In genomic region chrX:101415180-101416130, GRCh38 we compare ENCODE assay signal across 8 cellular contexts. TPM values are rescaled to one million over a fixed set of nuclear protein-coding genes. Genes with fewer than 3 reads are reported as not detected.
DNase-seq lines count a peak whose midpoint lies in the region; ATAC-seq and TF ChIP-seq lines count a peak whose summit lies in the region.

No MANE protein-coding gene starts in this region.

- POLR2A ChIA-PET in CD4-positive, alpha-beta T cell (lab: Charles Lee), result interaction anchor here (3.5 kb wide), 1 partner anchor 25 kb away, joined by 12 read pairs; the partner anchor contains the start of gene RPL36A

- no peaks in the 10 kb centered on the region for H3K9me3 Mint-ChIP-seq in CD4-positive, alpha-beta T cell
- H3K9me3 Mint-ChIP-seq in activated CD8-positive, alpha-beta memory T cell treated with anti-CD3 and anti-CD28 coated beads, Interleukin-2, amount 10 ng/mL, durations not matched to agents 7 days and 5 days (ENCODE audit: low read depth), result no peaks in the 10 kb centered on the region

- no peaks in the 10 kb centered on the region for H3K9me3 ChIP-seq in CD4-positive, alpha-beta T cell (ENCODE audit: control insufficient read depth, low read length)
- H3K9me3 ChIP-seq in neutrophil, result no peaks in the 10 kb centered on the region

- DNase-seq in CD4-positive, alpha-beta T cell, result peak in 1 of 10 experiments; percentile 11
- DNase-seq in NCI-H2171 (lab: John Stamatoyannopoulos, UW) (peak; percentile 15), fibroblast of the aortic adventitia (ENCODE audit: low read depth) (peak; percentile 92)
- peak; percentile 42 for DNase-seq in activated CD8-positive, alpha-beta memory T cell treated with anti-CD3 and anti-CD28 coated beads, Interleukin-2, amount 10 ng/mL, durations not matched to agents 7 days and 5 days
- DNase-seq in effector CD8-positive, alpha-beta T cell (lab: John Stamatoyannopoulos, UW), result no peak

- no peaks in the 10 kb centered on the region for H3K27me3 Mint-ChIP-seq in CD4-positive, alpha-beta T cell
- H3K27me3 Mint-ChIP-seq in activated CD8-positive, alpha-beta memory T cell treated with anti-CD3 and anti-CD28 coated beads, Interleukin-2, amount 10 ng/mL, durations not matched to agents 7 days and 5 days, result no peaks in the 10 kb centered on the region

- H3K36me3 ChIP-seq in neutrophil, result peaks cover 17% of the 10 kb centered on the region

- peak overlapping the region; percentile 80 for H3K27ac Mint-ChIP-seq in CD4-positive, alpha-beta T cell
- peak overlapping the region; percentile 61 for H3K27ac Mint-ChIP-seq in activated CD8-positive, alpha-beta memory T cell treated with anti-CD3 and anti-CD28 coated beads, Interleukin-2, amount 10 ng/mL, durations not matched to agents 7 days and 5 days

- peak overlapping the region; percentile 84 for H3K4me3 Mint-ChIP-seq in CD4-positive, alpha-beta T cell
- no peak overlapping the region for H3K4me3 Mint-ChIP-seq in activated CD8-positive, alpha-beta memory T cell treated with anti-CD3 and anti-CD28 coated beads, Interleukin-2, amount 10 ng/mL, durations not matched to agents 7 days and 5 days

- no peaks in the 10 kb centered on the region for H3K27me3 ChIP-seq in CD4-positive, alpha-beta T cell (ENCODE audit: control insufficient read depth, insufficient read depth, low read length)
- H3K27me3 ChIP-seq in neutrophil, result no peaks in the 10 kb centered on the region

- H3K4me1 Mint-ChIP-seq in CD4-positive, alpha-beta T cell (ENCODE audit: low read depth), result peaks cover 65% of the 10 kb centered on the region
- peaks cover 51% of the 10 kb centered on the region for H3K4me1 Mint-ChIP-seq in activated CD8-positive, alpha-beta memory T cell treated with anti-CD3 and anti-CD28 coated beads, Interleukin-2, amount 10 ng/mL, durations not matched to agents 7 days and 5 days

- TF ChIP-seq CTCF in CD4-positive, alpha-beta T cell (IDR thresholded peaks at IDR 0.05), result peak; percentile 64
- TF ChIP-seq CTCF in fibroblast of the aortic adventitia (IDR thresholded peaks at IDR 0.05; ENCODE audit: insufficient read depth, low read length) (peak; percentile 85), neutrophil (IDR thresholded peaks at IDR 0.05) (peak; percentile 66)

- H3K4me3 ChIP-seq in fibroblast of the aortic adventitia (ENCODE audit: low read depth, low read length), result no peak overlapping the region
- H3K4me3 ChIP-seq in neutrophil (ENCODE audit: low read depth in 1 of 2, low read length in 1 of 2), result no peak overlapping the region

- peak; percentile 81 for ATAC-seq in CD4-positive, alpha-beta T cell (ENCODE audit: poor library complexity)
- ATAC-seq in GM18868 (IDR thresholded peaks at IDR 0.05; ENCODE audit: unreplicated experiment) (peak; percentile 64), HG03097 (IDR thresholded peaks at IDR 0.05; ENCODE audit: low FRiP score, unreplicated experiment) (peak; percentile 58)
- peak; percentile 60 for ATAC-seq in activated CD8-positive, alpha-beta memory T cell treated with anti-CD3 and anti-CD28 coated beads, Interleukin-2, amount 10 ng/mL, durations not matched to agents 7 days and 5 days

- peak overlapping the region; percentile 21 for H3K27ac ChIP-seq in CD4-positive, alpha-beta T cell (ENCODE audit: low read depth, low read length)
- peak overlapping the region; percentile 47 for H3K27ac ChIP-seq in neutrophil

- peaks cover 13 to 17% of the 10 kb centered on the region in 2 experiments for H3K4me1 ChIP-seq in neutrophil (ENCODE audit: control insufficient read depth in 1 of 2, insufficient read depth in 1 of 2, low read depth in 1 of 2, low read length in 1 of 2)

- intact Hi-C loops in CD4-positive, alpha-beta T cell (cut with DNase I, micrococcal nuclease), result loop anchor here (2.0 to 10.0 kb wide), 9 partner anchors 68 to 1447 kb away; partner anchors contain the start of genes ZMAT1 (in 2 of the 2), GPRASP1 (in 1 of the 2) and TIMM8A (in 1 of the 2)

- CTCF ChIA-PET in CD4-positive, alpha-beta T cell (lab: Charles Lee), result interaction anchor here (0.9 to 2.9 kb wide), 2 partner anchors 14 to 25 kb away, joined by 3 to 12 read pairs; partner anchors contain the start of gene RPL36A
- CTCF ChIA-PET in activated CD8-positive, alpha-beta memory T cell treated with anti-CD3 and anti-CD28 coated beads, Interleukin-2, amount 10 ng/mL, durations not matched to agents 7 days and 5 days (lab: Charles Lee), result interaction anchor here (0.6 to 1.9 kb wide), 6 partner anchors 25 to 388 kb away, joined by 3 to 4 read pairs (median 3); partner anchors contain the start of genes ARMCX6 and RPL36A

- peaks cover 45% of the 10 kb centered on the region for H3K36me3 Mint-ChIP-seq in CD4-positive, alpha-beta T cell (ENCODE audit: low read depth)
- H3K36me3 Mint-ChIP-seq in activated CD8-positive, alpha-beta memory T cell treated with anti-CD3 and anti-CD28 coated beads, Interleukin-2, amount 10 ng/mL, durations not matched to agents 7 days and 5 days, result peaks cover 25% of the 10 kb centered on the region

RNA-seq across cellular contexts. Expression of gene HNRNPH2, which starts 7.4 kb away (rescaled TPM):
- 10 to 100 TPM; 50.9 to 51.4 TPM for total RNA-seq in CD4-positive, alpha-beta T cell
- 10 to 100 TPM; 30.7 to 31.2 TPM for total RNA-seq in activated CD8-positive, alpha-beta memory T cell treated with anti-CD3 and anti-CD28 coated beads, Interleukin-2, amount 10 ng/mL, durations not matched to agents 7 days and 5 days
- total RNA-seq in fibroblast of the aortic adventitia (ENCODE audit: low replicate concordance), result 66.2 and 161 TPM in 2 replicates

RNA-seq across cellular contexts. Expression of gene GLA, which starts 7.7 kb away (rescaled TPM):
- 10 to 100 TPM; 26.6 to 26.8 TPM for total RNA-seq in CD4-positive, alpha-beta T cell
- 10 to 100 TPM; 40.2 to 60.4 TPM for total RNA-seq in activated CD8-positive, alpha-beta memory T cell treated with anti-CD3 and anti-CD28 coated beads, Interleukin-2, amount 10 ng/mL, durations not matched to agents 7 days and 5 days
- 18.8 and 19.6 TPM in 2 replicates for total RNA-seq in fibroblast of the aortic adventitia (ENCODE audit: low replicate concordance)

RNA-seq across cellular contexts. Expression of gene RPL36A, which starts 24.6 kb away (rescaled TPM):
- total RNA-seq in CD4-positive, alpha-beta T cell, result 100 to 1,000 TPM; 417 to 536 TPM
- total RNA-seq in activated CD8-positive, alpha-beta memory T cell treated with anti-CD3 and anti-CD28 coated beads, Interleukin-2, amount 10 ng/mL, durations not matched to agents 7 days and 5 days, result 100 to 1,000 TPM; 178 to 225 TPM
- total RNA-seq in fibroblast of the aortic adventitia (ENCODE audit: low replicate concordance), result 1,088 and 1,131 TPM in 2 replicates

RNA-seq across cellular contexts. Expression of gene BTK, which starts 29.5 kb away (rescaled TPM):
- under 1 TPM; 0.42 to 0.49 TPM for total RNA-seq in CD4-positive, alpha-beta T cell
- under 1 TPM; 0.14 to 0.41 TPM for total RNA-seq in activated CD8-positive, alpha-beta memory T cell treated with anti-CD3 and anti-CD28 coated beads, Interleukin-2, amount 10 ng/mL, durations not matched to agents 7 days and 5 days
- not detected in 2 replicates for total RNA-seq in fibroblast of the aortic adventitia (ENCODE audit: low replicate concordance)
